ENCODE assay signal across 9 cellular contexts in genomic region chr6:10425177-10425972, GRCh38. TPM values are rescaled to one million over a fixed set of nuclear protein-coding genes. Genes with fewer than 3 reads are reported as not detected.
DNase-seq lines count a peak whose midpoint lies in the region; ATAC-seq and TF ChIP-seq lines count a peak whose summit lies in the region.
"Had no signal": no experiment of that assay in that cellular context is flagged by ENCODE, and none has a peak within 500 bp of the region (broad histone marks: within the 10 kb centered on the region; RNA-seq: fewer than 3 reads in every experiment).

No MANE protein-coding gene starts in this region.

- peaks cover 12% of the 10 kb centered on the region for H3K4me1 Mint-ChIP-seq in activated naive CD8-positive, alpha-beta T cell (ENCODE audit: low read depth)
- H3K4me1 Mint-ChIP-seq in activated naive CD8-positive, alpha-beta T cell treated with anti-CD3 and anti-CD28 coated beads, Interleukin-2, amount 50 U/mL, for 24 hours, result peaks cover 14% of the 10 kb centered on the region
- H3K4me1 Mint-ChIP-seq in dendritic cell treated with granulocyte-macrophage colony-stimulating factor and Interleukin-4, amounts not matched to agents 40 ng/mL and 50 ng/mL, for 4 days (ENCODE audit: low read depth), result peaks cover 33% of the 10 kb centered on the region

- no peaks in the 10 kb centered on the region for H3K9me3 Mint-ChIP-seq in activated naive CD8-positive, alpha-beta T cell (ENCODE audit: low read depth)
- H3K9me3 Mint-ChIP-seq in activated naive CD8-positive, alpha-beta T cell treated with anti-CD3 and anti-CD28 coated beads, Interleukin-2, amount 50 U/mL, for 24 hours, result no peaks in the 10 kb centered on the region
- H3K9me3 Mint-ChIP-seq in dendritic cell treated with granulocyte-macrophage colony-stimulating factor and Interleukin-4, amounts not matched to agents 40 ng/mL and 50 ng/mL, for 4 days, result no peaks in the 10 kb centered on the region

- no peak for TF ChIP-seq POLR2A in tibial nerve (IDR thresholded peaks at IDR 0.05)

- H3K4me3 ChIP-seq in muscle layer of colon (ENCODE audit: low read depth in 1 of 2, low read length in 2 of 2) (peak overlapping the region; percentile 12 to 21), tibial nerve (peak overlapping the region; percentile 30 to 60 (median 41))

- no peak for ATAC-seq in activated naive CD8-positive, alpha-beta T cell treated with anti-CD3 and anti-CD28 coated beads, Interleukin-2, amount 50 U/mL, for 24 hours
- ATAC-seq in GM21723 (IDR thresholded peaks at IDR 0.05; ENCODE audit: unreplicated experiment), result no peak

- no peaks in the 10 kb centered on the region for H3K9me3 ChIP-seq in muscle layer of colon (ENCODE audit: low read length)
- H3K9me3 ChIP-seq in tibial nerve, result no peaks in the 10 kb centered on the region

- H3K4me3 Mint-ChIP-seq in activated naive CD8-positive, alpha-beta T cell, result peak overlapping the region; percentile 44
- no peak overlapping the region for H3K4me3 Mint-ChIP-seq in activated naive CD8-positive, alpha-beta T cell treated with anti-CD3 and anti-CD28 coated beads, Interleukin-2, amount 50 U/mL, for 24 hours
- H3K4me3 Mint-ChIP-seq in dendritic cell treated with granulocyte-macrophage colony-stimulating factor and Interleukin-4, amounts not matched to agents 40 ng/mL and 50 ng/mL, for 4 days, result peak overlapping the region; percentile 38

- TF ChIP-seq EP300 in tibial nerve (IDR thresholded peaks at IDR 0.05), result no peak

- H3K27me3 ChIP-seq in muscle layer of colon (ENCODE audit: control insufficient read depth in 1 of 2, insufficient read depth in 2 of 2, low read length in 2 of 2) (peaks cover 44 to 68% of the 10 kb centered on the region in 2 donors), tibial nerve (peaks cover 0 to 63% of the 10 kb centered on the region in 2 donors)

- H3K27me3 Mint-ChIP-seq in activated naive CD8-positive, alpha-beta T cell, result peaks cover 39% of the 10 kb centered on the region
- H3K27me3 Mint-ChIP-seq in activated naive CD8-positive, alpha-beta T cell treated with anti-CD3 and anti-CD28 coated beads, Interleukin-2, amount 50 U/mL, for 24 hours, result peaks cover 84% of the 10 kb centered on the region
- peaks cover 89% of the 10 kb centered on the region for H3K27me3 Mint-ChIP-seq in dendritic cell treated with granulocyte-macrophage colony-stimulating factor and Interleukin-4, amounts not matched to agents 40 ng/mL and 50 ng/mL, for 4 days

- no peak overlapping the region for H3K27ac ChIP-seq in muscle layer of colon (ENCODE audit: low read depth, low read length)
- peak overlapping the region in 1 of 4 donors; percentile 10 for H3K27ac ChIP-seq in tibial nerve

- intact Hi-C loops in dendritic cell treated with granulocyte-macrophage colony-stimulating factor and Interleukin-4, amounts not matched to agents 40 ng/mL and 50 ng/mL, for 4 days (cut with micrococcal nuclease), result no loop called here

- H3K9ac ChIP-seq in muscle layer of colon (ENCODE audit: low read length), result no peak overlapping the region

- no peaks in the 10 kb centered on the region for H3K4me1 ChIP-seq in muscle layer of colon (ENCODE audit: insufficient read depth, low read length)
- peaks cover 0 to 37% (median 7%) of the 10 kb centered on the region in 4 donors for H3K4me1 ChIP-seq in tibial nerve

- H3K36me3 ChIP-seq in muscle layer of colon (ENCODE audit: insufficient read depth, low read length) (no peaks in the 10 kb centered on the region), tibial nerve (no peaks in the 10 kb centered on the region)

- H3K27ac Mint-ChIP-seq in activated naive CD8-positive, alpha-beta T cell, result no peak overlapping the region
- no peak overlapping the region for H3K27ac Mint-ChIP-seq in activated naive CD8-positive, alpha-beta T cell treated with anti-CD3 and anti-CD28 coated beads, Interleukin-2, amount 50 U/mL, for 24 hours
- no peak overlapping the region for H3K27ac Mint-ChIP-seq in dendritic cell treated with granulocyte-macrophage colony-stimulating factor and Interleukin-4, amounts not matched to agents 40 ng/mL and 50 ng/mL, for 4 days

- H3K36me3 Mint-ChIP-seq in activated naive CD8-positive, alpha-beta T cell, result no peaks in the 10 kb centered on the region
- H3K36me3 Mint-ChIP-seq in activated naive CD8-positive, alpha-beta T cell treated with anti-CD3 and anti-CD28 coated beads, Interleukin-2, amount 50 U/mL, for 24 hours (ENCODE audit: low read depth), result peaks cover 2% of the 10 kb centered on the region
- H3K36me3 Mint-ChIP-seq in dendritic cell treated with granulocyte-macrophage colony-stimulating factor and Interleukin-4, amounts not matched to agents 40 ng/mL and 50 ng/mL, for 4 days (ENCODE audit: low read depth), result no peaks in the 10 kb centered on the region

- TF ChIP-seq CTCF in tibial nerve (IDR thresholded peaks at IDR 0.05), result no peak

- 6 to 14% methylated on average over 32 to 34 of the region's 34 CpGs for WGBS in tibial nerve, 2 donors

- DNase-seq in activated naive CD8-positive, alpha-beta T cell treated with anti-CD3 and anti-CD28 coated beads, Interleukin-2, amount 50 U/mL, for 24 hours, result no peak
- DNase-seq in tibial nerve (ENCODE audit: low spot score in 2 of 2) (no peak), NCI-H345 (lab: John Stamatoyannopoulos, UW) (no peak), GM03348 (ENCODE audit: low spot score) (no peak)
- DNase-seq: stimulated activated CD8-positive, alpha-beta memory T cell treated with anti-CD3 and anti-CD28 coated beads, Interleukin-4, amount 100 ng/mL, for 48 hours had no signal

RNA-seq across cellular contexts. Expression of gene TFAP2A, which starts 10.5 kb away (rescaled TPM):
- 1 to 10 TPM in 1 of 4 donors, under 1 TPM in 2, not detected in 1; 0.20 to 1.2 (median 0.66) TPM for total RNA-seq in tibial nerve
